In the genomic region with DNA sequence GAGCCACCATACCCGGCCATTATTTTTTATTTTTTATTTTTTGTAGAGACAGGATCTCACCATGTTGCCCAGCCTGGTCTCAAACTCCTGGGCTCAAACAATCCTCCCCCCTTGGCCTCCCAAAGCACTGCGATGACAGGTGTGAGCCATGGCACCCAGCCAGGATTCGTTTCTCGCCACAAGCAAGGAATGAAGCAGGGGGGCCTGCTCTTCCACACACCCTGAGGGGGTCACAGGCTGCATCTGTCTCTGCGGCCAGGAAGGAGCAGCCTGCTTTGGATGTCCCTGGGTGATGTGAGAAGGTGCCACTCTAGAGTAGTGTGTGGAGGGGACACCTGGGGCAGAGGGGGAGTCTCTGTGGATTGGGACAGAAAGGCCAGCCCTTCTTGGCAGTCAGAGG, we compare ENCODE assay signal across 24 cellular contexts. TPM values are rescaled to one million over a fixed set of nuclear protein-coding genes. Genes with fewer than 3 reads are reported as not detected.
A peak's percentile ranks its signal among the peaks of the same experiment; 100 is the strongest.
DNase-seq lines count a peak whose midpoint lies in the region; ATAC-seq and TF ChIP-seq lines count a peak whose summit lies in the region.
"Had no signal": no experiment of that assay in that cellular context is flagged by ENCODE, and none has a peak within 500 bp of the region (broad histone marks: within the 10 kb centered on the region; RNA-seq: fewer than 3 reads in every experiment).

No MANE protein-coding gene starts in this region.

- no peak overlapping the region for H3K9ac ChIP-seq in SK-N-SH
- no peak overlapping the region for H3K9ac ChIP-seq in trophoblast cell (ENCODE audit: low read length)
- no peak overlapping the region for H3K9ac ChIP-seq in Karpas-422 (ENCODE audit: low read length)
- no peak overlapping the region for H3K9ac ChIP-seq in mesenchymal stem cell (ENCODE audit: low read length)

- H4K8ac ChIP-seq in trophoblast cell (ENCODE audit: low read depth, low read length) (no peak overlapping the region), mesenchymal stem cell (ENCODE audit: low read length) (no peak overlapping the region)

- no peak for TF ChIP-seq EP300 in SK-N-SH (IDR thresholded peaks at IDR 0.05; ENCODE audit: borderline replicate concordance in 1 of 2, low read depth in 1 of 2, low read length in 1 of 2)

- WGBS in SK-N-SH (ENCODE audit: low lambda C conversion rate): 71% methylated on average over 5 of the region's 5 CpGs
- no CpG with 5 or more reads among the region's 5 CpGs for whole genome bisulfite sequencing in trophoblast cell (ENCODE audit: extremely low coverage, insufficient coverage, insufficient read length)
- 96% methylated on average over 5 of the region's 5 CpGs for WGBS in mesenchymal stem cell

- CTCF ChIA-PET in SK-N-SH (lab: Yijun Ruan, JAX): interaction anchor here (3.1 kb wide), 1 partner anchor 9 kb away, joined by 16 read pairs; no protein-coding TSS in a partner anchor

- H3K27ac ChIP-seq in SK-N-SH (ENCODE audit: low read depth in 2 of 2, low read length in 1 of 2): no peak overlapping the region
- H3K27ac ChIP-seq in SJCRH30: no peak overlapping the region
- H3K27ac ChIP-seq in trophoblast cell (ENCODE audit: low read depth, low read length): no peak overlapping the region
- no peak overlapping the region for H3K27ac ChIP-seq in Karpas-422 (ENCODE audit: low read length)
- no peak overlapping the region for H3K27ac ChIP-seq in mesenchymal stem cell (ENCODE audit: low read length, poor library complexity, severe bottlenecking)
- H3K27ac ChIP-seq: C4-2B, dorsolateral prefrontal cortex, gastroesophageal sphincter, suprapubic skin had no signal

- H2BK12ac ChIP-seq in trophoblast cell (ENCODE audit: low read length) (no peak overlapping the region), mesenchymal stem cell (ENCODE audit: low read length in 2 of 2) (no peak overlapping the region)

- H2BK15ac ChIP-seq in mesenchymal stem cell (ENCODE audit: low read depth, poor library complexity, severe bottlenecking): no peak overlapping the region

- H2BK5ac ChIP-seq in trophoblast cell (ENCODE audit: low read depth, low read length, poor library complexity): no peak overlapping the region
- no peak overlapping the region for H2BK5ac ChIP-seq in mesenchymal stem cell (ENCODE audit: low read depth, low read length, poor library complexity, severe bottlenecking)

- H3K18ac ChIP-seq in trophoblast cell (ENCODE audit: low read length) (peak overlapping the region; percentile 21), mesenchymal stem cell (ENCODE audit: low read depth in 1 of 2, low read length in 2 of 2) (no peak overlapping the region)

- H3K9me3 ChIP-seq in SK-N-SH: no peaks in the 10 kb centered on the region
- no peaks in the 10 kb centered on the region for H3K9me3 ChIP-seq in SJCRH30 (replicated peaks)
- peaks cover 3% of the 10 kb centered on the region for H3K9me3 ChIP-seq in trophoblast cell (ENCODE audit: insufficient read depth, low read depth, low read length)
- H3K9me3 ChIP-seq in Karpas-422 (ENCODE audit: low read length): no peaks in the 10 kb centered on the region
- H3K9me3 ChIP-seq in mesenchymal stem cell (ENCODE audit: control insufficient read depth, low read length): no peaks in the 10 kb centered on the region
- H3K9me3 ChIP-seq: gastroesophageal sphincter, suprapubic skin had no signal

- ATAC-seq in SK-N-SH treated with all-trans-retinoic acid at 6 μM for 48 hours: no peak
- ATAC-seq: activated CD4-positive, alpha-beta T cell treated with anti-CD3 and anti-CD28 coated beads for 36 hours; activated naive CD8-positive, alpha-beta T cell treated with anti-CD3 and anti-CD28 coated beads, Interleukin-2, amount 50 U/mL, for 24 hours; activated T-cell treated with anti-CD3 and anti-CD28 coated beads, Interleukin-2, amount 50 U/mL, for 4 hours; gastroesophageal sphincter; HCT116; left lobe of liver; stimulated activated naive B cell treated with anti-CD40 and anti-IgM and Interleukin-4, amounts not matched to agents 10 μg/mL and 1 μg/mL and 100 μg/mL, for 72 hours had no signal

- DNase-seq in SK-N-SH: peak; percentile 32
- DNase-seq in NCI-H2171 (lab: John Stamatoyannopoulos, UW): peak; percentile 67
- peak; percentile 82 to 86 for DNase-seq in SJCRH30
- DNase-seq in trophoblast cell: no peak
- no peak for DNase-seq in Karpas-422
- no peak for DNase-seq in mesenchymal stem cell
- no peak for DNase-seq in NCI-H774 (lab: John Stamatoyannopoulos, UW)
- DNase-seq: activated CD4-positive, alpha-beta T cell treated with anti-CD3 and anti-CD28 coated beads for 36 hours; activated naive CD8-positive, alpha-beta T cell treated with anti-CD3 and anti-CD28 coated beads, Interleukin-2, amount 50 U/mL, for 24 hours; activated T-cell treated with anti-CD3 and anti-CD28 coated beads, Interleukin-2, amount 50 U/mL, for 4 hours; cerebellar nuclear complex; hippocampal formation; NCI-H1694; occipital lobe; stimulated activated CD4-positive, alpha-beta T cell treated with anti-CD3 and anti-CD28 coated beads, Interleukin-15, amount 100 ng/mL, for 24 hours; stimulated activated naive B cell treated with anti-CD40 and anti-IgM and Interleukin-4, amounts not matched to agents 10 μg/mL and 1 μg/mL and 100 μg/mL, for 72 hours; T-helper 2 cell had no signal

- H3K27me3 ChIP-seq in SK-N-SH (ENCODE audit: insufficient read depth) (no peaks in the 10 kb centered on the region), SJCRH30 (no peaks in the 10 kb centered on the region), trophoblast cell (ENCODE audit: insufficient read depth, low read length) (no peaks in the 10 kb centered on the region), Karpas-422 (ENCODE audit: low read length) (no peaks in the 10 kb centered on the region), mesenchymal stem cell (ENCODE audit: control insufficient read depth in 1 of 2, insufficient read depth in 1 of 2, low read length in 2 of 2) (no peaks in the 10 kb centered on the region)
- H3K27me3 ChIP-seq: dorsolateral prefrontal cortex, gastroesophageal sphincter, suprapubic skin had no signal

- no peak overlapping the region for H3K4me3 ChIP-seq in SK-N-SH (ENCODE audit: low read depth in 2 of 2, low read length in 1 of 2)
- H3K4me3 ChIP-seq in SJCRH30: no peak overlapping the region
- no peak overlapping the region for H3K4me3 ChIP-seq in trophoblast cell (ENCODE audit: low read depth, low read length)
- no peak overlapping the region for H3K4me3 ChIP-seq in Karpas-422 (ENCODE audit: low read length)
- H3K4me3 ChIP-seq in mesenchymal stem cell (ENCODE audit: insufficient read depth in 1 of 2, low read depth in 1 of 2, low read length in 2 of 2): no peak overlapping the region
- H3K4me3 ChIP-seq: dorsolateral prefrontal cortex, gastroesophageal sphincter, suprapubic skin had no signal

- no peak for TF ChIP-seq RAD21 in SK-N-SH (IDR thresholded peaks at IDR 0.05; ENCODE audit: low read length)

- H4K12ac ChIP-seq in trophoblast cell (ENCODE audit: low read depth, low read length): no peak overlapping the region

- H3F3A ChIP-seq in SK-N-SH (replicated peaks; ENCODE audit: insufficient read depth): peaks cover 11% of the 10 kb centered on the region

- H3K4ac ChIP-seq in trophoblast cell (ENCODE audit: low read depth, low read length) (no peak overlapping the region), mesenchymal stem cell (ENCODE audit: low read depth in 1 of 2, low read length in 2 of 2) (no peak overlapping the region)

- no peak overlapping the region for H2AFZ ChIP-seq in SK-N-SH (ENCODE audit: low read depth)
- H2AFZ ChIP-seq in trophoblast cell (ENCODE audit: insufficient read depth, low read length, poor library complexity): no peak overlapping the region
- no peak overlapping the region for H2AFZ ChIP-seq in Karpas-422 (ENCODE audit: low read length)
- H2AFZ ChIP-seq in mesenchymal stem cell (ENCODE audit: low read depth, low read length): no peak overlapping the region

- TF ChIP-seq CTCF in SK-N-SH (IDR thresholded peaks at IDR 0.05): no peak

- no peaks in the 10 kb centered on the region for H3K79me1 ChIP-seq in trophoblast cell (ENCODE audit: low read length)
- peaks cover 27% of the 10 kb centered on the region for H3K79me1 ChIP-seq in mesenchymal stem cell (replicated peaks; ENCODE audit: low read length, poor library complexity, severe bottlenecking)

- H2AK5ac ChIP-seq in trophoblast cell (ENCODE audit: low read length) (no peak overlapping the region), mesenchymal stem cell (ENCODE audit: low read length, severe bottlenecking) (no peak overlapping the region)

- POLR2A ChIA-PET in SK-N-SH (lab: Yijun Ruan, JAX): no interaction called here

- H3K36me3 ChIP-seq in SK-N-SH (replicated peaks in 1 of 2; ENCODE audit: control insufficient read depth in 1 of 2, insufficient read depth in 2 of 2, low read length in 1 of 2) (peaks cover 10 to 22% of the 10 kb centered on the region in 2 experiments), SJCRH30 (no peaks in the 10 kb centered on the region; the same call in 1 of the 2 replicates), trophoblast cell (ENCODE audit: control insufficient read depth in 1 of 2, insufficient read depth in 2 of 2, low read length in 2 of 2) (peaks cover 25 to 27% of the 10 kb centered on the region in 2 experiments), Karpas-422 (ENCODE audit: insufficient read depth, low read length) (no peaks in the 10 kb centered on the region), mesenchymal stem cell (ENCODE audit: control insufficient read depth in 1 of 2, insufficient read depth in 2 of 2, low read depth in 1 of 2, low read length in 2 of 2) (peaks cover 22 to 50% of the 10 kb centered on the region in 2 experiments)

- H3K14ac ChIP-seq in trophoblast cell (ENCODE audit: low read length): no peak overlapping the region
- no peak overlapping the region for H3K14ac ChIP-seq in mesenchymal stem cell (ENCODE audit: low read length in 2 of 2)

- H3K4me1 ChIP-seq in SK-N-SH (ENCODE audit: control insufficient read depth in 1 of 2, insufficient read depth in 2 of 2, low read depth in 1 of 2, low read length in 1 of 2): peaks cover 3 to 5% of the 10 kb centered on the region in 2 experiments; a peak in 2 of 4 replicates
- H3K4me1 ChIP-seq in SJCRH30: peaks cover 3% of the 10 kb centered on the region; the same call in 1 of the 2 replicates
- H3K4me1 ChIP-seq in trophoblast cell (ENCODE audit: control insufficient read depth in 1 of 2, insufficient read depth in 2 of 2, low read length in 2 of 2): no peaks in the 10 kb centered on the region
- peaks cover 19% of the 10 kb centered on the region for H3K4me1 ChIP-seq in Karpas-422 (ENCODE audit: low read length)
- H3K4me1 ChIP-seq in mesenchymal stem cell (ENCODE audit: control insufficient read depth, insufficient read depth, low read depth, low read length): peaks cover 16% of the 10 kb centered on the region

- no peak overlapping the region for H3K23ac ChIP-seq in trophoblast cell (ENCODE audit: low read length)
- no peak overlapping the region for H3K23ac ChIP-seq in mesenchymal stem cell (ENCODE audit: low read length in 2 of 2)

- H4K20me1 ChIP-seq in SK-N-SH (ENCODE audit: insufficient read depth) (peaks cover 11% of the 10 kb centered on the region; the same call in 1 of the 2 replicates), Karpas-422 (ENCODE audit: insufficient read depth, low read depth, low read length) (no peaks in the 10 kb centered on the region)

- H2BK120ac ChIP-seq in trophoblast cell (ENCODE audit: insufficient read depth, low read length, poor library complexity): no peak overlapping the region
- H2BK120ac ChIP-seq in mesenchymal stem cell (ENCODE audit: low read depth, low read length): no peak overlapping the region

- H3K4me2 ChIP-seq in SK-N-SH (no peak overlapping the region), trophoblast cell (ENCODE audit: low read length) (no peak overlapping the region), Karpas-422 (ENCODE audit: low read depth, low read length, poor library complexity, severe bottlenecking) (no peak overlapping the region), mesenchymal stem cell (ENCODE audit: low read length, poor library complexity, severe bottlenecking) (no peak overlapping the region)

- H4K91ac ChIP-seq in trophoblast cell (ENCODE audit: low read depth, low read length) (no peak overlapping the region), mesenchymal stem cell (ENCODE audit: low read length) (no peak overlapping the region)

- H3K9me2 ChIP-seq in SK-N-SH (no peaks in the 10 kb centered on the region), Karpas-422 (replicated peaks; ENCODE audit: insufficient read depth, low read length) (no peaks in the 10 kb centered on the region)

- H3K79me2 ChIP-seq in SK-N-SH (ENCODE audit: insufficient read depth): peaks cover 48% of the 10 kb centered on the region
- H3K79me2 ChIP-seq in trophoblast cell (ENCODE audit: control insufficient read depth, insufficient read depth, low read length, poor library complexity): no peaks in the 10 kb centered on the region
- peaks cover 7% of the 10 kb centered on the region; the same call in 1 of the 2 replicates for H3K79me2 ChIP-seq in Karpas-422 (ENCODE audit: low read length)

RNA-seq across cellular contexts. Expression of gene FBXL18, which starts 28.7 kb away (rescaled TPM):
- polyA plus RNA-seq in SK-N-SH (2012; rRNA removed): 5.7 and 6.0 TPM in 2 replicates
- polyA plus RNA-seq in SK-N-SH (2012; cell fraction: cytosol; rRNA removed): 2.1 and 3.7 TPM in 2 replicates
- 10.9 and 11.2 TPM in 2 replicates for polyA plus RNA-seq in SK-N-SH (2012; cell fraction: nucleus; rRNA removed)
- 10.3 and 10.7 TPM in 2 replicates for total RNA-seq in SJCRH30 (2014; rRNA removed; shearing (Covaris generic))
- 10.7 and 11.6 TPM in 2 replicates for polyA plus RNA-seq in trophoblast cell (2013)
- total RNA-seq in Karpas-422 (2014; rRNA removed; shearing (Covaris generic); ENCODE audit: low replicate concordance): 3.9 and 8.6 TPM in 2 replicates
- polyA plus RNA-seq in mesenchymal stem cell (2013, experiment 1 of 2): 8.4 TPM
- polyA plus RNA-seq in mesenchymal stem cell (2013, experiment 2 of 2): 8.3 TPM

RNA-seq across cellular contexts. Expression of gene ACTB, which starts 45.5 kb away (rescaled TPM):
- polyA plus RNA-seq in SK-N-SH (2012; rRNA removed): 2,583 and 4,707 TPM in 2 replicates
- polyA plus RNA-seq in SK-N-SH (2012; cell fraction: cytosol; rRNA removed): 3,036 and 4,390 TPM in 2 replicates
- 4,302 and 8,336 TPM in 2 replicates for polyA plus RNA-seq in SK-N-SH (2012; cell fraction: nucleus; rRNA removed)
- 1,484 and 1,492 TPM in 2 replicates for total RNA-seq in SJCRH30 (2014; rRNA removed; shearing (Covaris generic))
- 11,522 and 11,821 TPM in 2 replicates for polyA plus RNA-seq in trophoblast cell (2013)
- 1,989 and 2,237 TPM in 2 replicates for total RNA-seq in Karpas-422 (2014; rRNA removed; shearing (Covaris generic); ENCODE audit: low replicate concordance)
- polyA plus RNA-seq in mesenchymal stem cell (2013, experiment 1 of 2): 10,616 TPM
- 10,486 TPM for polyA plus RNA-seq in mesenchymal stem cell (2013, experiment 2 of 2)

Comparison
In these comparisons a context has a peak if more than half of its experiments do, and no peak if none do; other contexts are left out.
1. DNase-seq: peak in SK-N-SH (single experiment), NCI-H2171 (single experiment) and SJCRH30 (2 of 2); none in trophoblast cell (0 of 2), Karpas-422 (single experiment), mesenchymal stem cell (single experiment) and NCI-H774 (single experiment).